9 cellular contexts compared by ENCODE assay signal in the genomic region with DNA sequence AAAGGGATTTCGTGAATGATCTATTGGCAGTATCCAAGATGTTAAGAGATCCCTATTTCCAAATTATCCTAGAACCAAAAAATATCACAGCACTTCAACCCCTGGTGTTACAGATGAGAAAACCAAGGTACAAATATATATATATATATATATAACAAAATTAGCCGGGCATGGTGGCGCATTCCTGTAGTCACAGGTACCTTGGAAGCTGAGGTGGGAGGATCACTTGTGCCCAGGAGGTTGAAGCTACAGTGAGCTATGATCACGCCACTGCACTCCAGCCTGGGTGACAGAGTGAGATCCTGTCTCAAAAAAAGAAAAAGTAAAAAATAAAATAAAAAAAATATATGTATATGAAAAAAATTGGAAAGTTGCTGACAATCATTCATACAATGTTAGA. TPM values are rescaled to one million over a fixed set of nuclear protein-coding genes. Genes with fewer than 3 reads are reported as not detected.
DNase-seq lines count a peak whose midpoint lies in the region; ATAC-seq, FAIRE-seq and TF ChIP-seq lines count a peak whose summit lies in the region.
"Had no signal": no experiment of that assay in that cellular context is flagged by ENCODE, and none has a peak within 500 bp of the region (broad histone marks: within the 10 kb centered on the region; RNA-seq: fewer than 3 reads in every experiment).

No MANE protein-coding gene starts in this region.

- TF ChIP-seq POLR2A in gastroesophageal sphincter (IDR thresholded peaks at IDR 0.05): no peak

- FAIRE-seq in RCC 7860 (lab: Jason Lieb, UNC): no peak

- H3K27ac ChIP-seq in WERI-Rb-1 (peak overlapping the region; percentile 96), gastroesophageal sphincter (peak overlapping the region; percentile 79 to 94 (median 89))

- H3K4me1 ChIP-seq in HAP-1: peaks cover 5% of the 10 kb centered on the region
- peaks cover 0 to 29% (median 3%) of the 10 kb centered on the region in 3 donors for H3K4me1 ChIP-seq in gastroesophageal sphincter
- H3K4me1 ChIP-seq in skeletal muscle satellite cell (ENCODE audit: control insufficient read depth, insufficient read depth, low read length): no peaks in the 10 kb centered on the region

- no peak for TF ChIP-seq EP300 in gastroesophageal sphincter (IDR thresholded peaks at IDR 0.05)

- H3K36me3 ChIP-seq in HAP-1 (replicated peaks) (peaks cover 8% of the 10 kb centered on the region), WERI-Rb-1 (peaks cover 5% of the 10 kb centered on the region; the same call in 1 of the 2 replicates), gastroesophageal sphincter (peaks cover 0 to 27% of the 10 kb centered on the region in 2 donors), skeletal muscle satellite cell (ENCODE audit: insufficient read depth, low read length) (peaks cover 5% of the 10 kb centered on the region)

- in situ Hi-C loops in HAP-1 (cut with MboI; ENCODE audit: low sequenced_read_pairs): loop anchor here (25.0 kb wide), 1 partner anchor 320 kb away; the partner anchor contains the start of gene ATXN2L

- no peak for DNase-seq in HAP-1 (ENCODE audit: low spot score in 2 of 2)
- no peak for DNase-seq in WERI-Rb-1
- DNase-seq in NCI-H2081 treated with DMSO at 0.1 percent for 48 hours (lab: John Stamatoyannopoulos, UW): no peak
- no peak for DNase-seq in RCC 7860 (ENCODE audit: low spot score)
- DNase-seq in DMS 273 treated with DMSO at 0.1 percent for 48 hours (lab: John Stamatoyannopoulos, UW): no peak

- WGBS in gastroesophageal sphincter (ENCODE audit: low coverage in 1 of 2), 2 donors: 40 to 42% methylated on average over 4 of the region's 4 CpGs

- H3K4me3 ChIP-seq in HAP-1 (peak overlapping the region; percentile 82), WERI-Rb-1 (ENCODE audit: low read depth, low read length) (peak overlapping the region; percentile 97), gastroesophageal sphincter (peak overlapping the region in 1 of 2 donors; percentile 99), skeletal muscle satellite cell (ENCODE audit: low read length) (peak overlapping the region; percentile 75)

- H3K9me3 ChIP-seq in HAP-1 (no peaks in the 10 kb centered on the region), WERI-Rb-1 (ENCODE audit: severe bottlenecking) (no peaks in the 10 kb centered on the region), gastroesophageal sphincter (no peaks in the 10 kb centered on the region), skeletal muscle satellite cell (replicated peaks; ENCODE audit: low read length) (no peaks in the 10 kb centered on the region)

- H3K4me2 ChIP-seq in skeletal muscle satellite cell (ENCODE audit: low read length): peak overlapping the region; percentile 82

- ATAC-seq in gastroesophageal sphincter (no peak), GM21423 (IDR thresholded peaks at IDR 0.05; ENCODE audit: unreplicated experiment) (no peak)

- H3K9ac ChIP-seq in skeletal muscle satellite cell (ENCODE audit: low read depth, low read length): peak overlapping the region; percentile 93

- H3K27me3 ChIP-seq in HAP-1 (ENCODE audit: low read depth) (no peaks in the 10 kb centered on the region; the same call in 1 of the 2 replicates), WERI-Rb-1 (ENCODE audit: insufficient read depth, low read depth, severe bottlenecking) (no peaks in the 10 kb centered on the region), gastroesophageal sphincter (no peaks in the 10 kb centered on the region), skeletal muscle satellite cell (ENCODE audit: control insufficient read depth, insufficient read depth, low read length) (peaks cover 1% of the 10 kb centered on the region)

- no peak for TF ChIP-seq CTCF in WERI-Rb-1 (IDR thresholded peaks at IDR 0.05; ENCODE audit: low read depth, low read length)
- no peak for TF ChIP-seq CTCF in gastroesophageal sphincter (IDR thresholded peaks at IDR 0.05)

RNA-seq across cellular contexts. Expression of gene CLN3, which starts 0.6 kb away (rescaled TPM):
- total RNA-seq in gastroesophageal sphincter: 10 to 100 TPM; 14.0 to 21.8 (median 18.2) TPM
- total RNA-seq in skeletal muscle satellite cell (2012; rRNA removed): 7.4 and 12.2 TPM in 2 replicates

RNA-seq across cellular contexts. Expression of gene APOBR, which starts 1.9 kb away (rescaled TPM):
- 1 to 10 TPM; 1.2 to 3.1 (median 1.5) TPM for total RNA-seq in gastroesophageal sphincter
- total RNA-seq in skeletal muscle satellite cell (2012; rRNA removed): under 0.01 TPM in 1 of 2 replicates, not detected in the other

RNA-seq across cellular contexts. Expression of gene IL27, which starts 14.1 kb away (rescaled TPM):
- not detected for total RNA-seq in gastroesophageal sphincter
- total RNA-seq in skeletal muscle satellite cell (2012; rRNA removed): not detected in 2 replicates
- total RNA-seq: NCI-H460 had no signal

RNA-seq across cellular contexts. Expression of gene NPIPB7, which starts 20.4 kb away (rescaled TPM):
- under 1 TPM in 1 of 4 donors, not detected in 3; 0.25 TPM for total RNA-seq in gastroesophageal sphincter
- total RNA-seq in skeletal muscle satellite cell (2012; rRNA removed): not detected in 2 replicates
- total RNA-seq: NCI-H460 had no signal

RNA-seq across cellular contexts. Expression of gene NUPR1, which starts 46.3 kb away (rescaled TPM):
- 10 to 100 TPM; 32.8 to 52.8 (median 41.1) TPM for total RNA-seq in gastroesophageal sphincter
- 5.2 and 14.4 TPM in 2 replicates for total RNA-seq in skeletal muscle satellite cell (2012; rRNA removed)
